In genomic region chr12:84150226-84150625, GRCh38 we compare ENCODE assay signal across 16 cellular contexts.
A peak's percentile ranks its signal among the peaks of the same experiment; 100 is the strongest.
DNase-seq lines count a peak whose midpoint lies in the region; ATAC-seq and TF ChIP-seq lines count a peak whose summit lies in the region.
"Had no signal": no experiment of that assay in that cellular context is flagged by ENCODE, and none has a peak within 500 bp of the region (broad histone marks: within the 10 kb centered on the region; RNA-seq: fewer than 3 reads in every experiment).

No MANE protein-coding gene starts in this region.

- peak; percentile 11 for DNase-seq in DMS 273 treated with DMSO at 0.1 percent for 48 hours (lab: John Stamatoyannopoulos, UW)
- peak; percentile 75 for DNase-seq in NCI-H2171 (lab: John Stamatoyannopoulos, UW)
- DNase-seq in epithelial cell of esophagus (ENCODE audit: low read depth) = peak; percentile 88
- DNase-seq in left kidney (ENCODE audit: low read depth, low spot score) = peak; percentile 68
- DNase-seq in HT-29 (ENCODE audit: low spot score) = no peak
- no peak for DNase-seq in NCI-H1092 treated with DMSO at 0.1 percent for 48 hours (lab: John Stamatoyannopoulos, UW)
- DNase-seq: C1 segment of cervical spinal cord; Calu3; CD4-positive, alpha-beta T cell; DMS153; DMS79 treated with DMSO at 0.1 percent for 48 hours; EL; H7; IMR-90 had no signal

- no peak for TF ChIP-seq CTCF in epithelial cell of esophagus (IDR thresholded peaks at IDR 0.05; ENCODE audit: insufficient read depth, low read depth, low read length, missing control alignments)

- H3K4me3 ChIP-seq in epithelial cell of esophagus (ENCODE audit: low read length) = no peak overlapping the region
- H3K4me3 ChIP-seq: GM23338 had no signal

- no peak for ATAC-seq in HG03139 (IDR thresholded peaks at IDR 0.05; ENCODE audit: unreplicated experiment)
- ATAC-seq: GM23338 had no signal

Comparison
In these comparisons a context has a peak if more than half of its experiments do, and no peak if none do; other contexts are left out.
1. DNase-seq: peak in DMS 273 treated with DMSO at 0.1 percent for 48 hours (single experiment), NCI-H2171 (single experiment), epithelial cell of esophagus (single experiment) and left kidney (single experiment); none in HT-29 (single experiment) and NCI-H1092 treated with DMSO at 0.1 percent for 48 hours (single experiment).